In the genomic region with DNA sequence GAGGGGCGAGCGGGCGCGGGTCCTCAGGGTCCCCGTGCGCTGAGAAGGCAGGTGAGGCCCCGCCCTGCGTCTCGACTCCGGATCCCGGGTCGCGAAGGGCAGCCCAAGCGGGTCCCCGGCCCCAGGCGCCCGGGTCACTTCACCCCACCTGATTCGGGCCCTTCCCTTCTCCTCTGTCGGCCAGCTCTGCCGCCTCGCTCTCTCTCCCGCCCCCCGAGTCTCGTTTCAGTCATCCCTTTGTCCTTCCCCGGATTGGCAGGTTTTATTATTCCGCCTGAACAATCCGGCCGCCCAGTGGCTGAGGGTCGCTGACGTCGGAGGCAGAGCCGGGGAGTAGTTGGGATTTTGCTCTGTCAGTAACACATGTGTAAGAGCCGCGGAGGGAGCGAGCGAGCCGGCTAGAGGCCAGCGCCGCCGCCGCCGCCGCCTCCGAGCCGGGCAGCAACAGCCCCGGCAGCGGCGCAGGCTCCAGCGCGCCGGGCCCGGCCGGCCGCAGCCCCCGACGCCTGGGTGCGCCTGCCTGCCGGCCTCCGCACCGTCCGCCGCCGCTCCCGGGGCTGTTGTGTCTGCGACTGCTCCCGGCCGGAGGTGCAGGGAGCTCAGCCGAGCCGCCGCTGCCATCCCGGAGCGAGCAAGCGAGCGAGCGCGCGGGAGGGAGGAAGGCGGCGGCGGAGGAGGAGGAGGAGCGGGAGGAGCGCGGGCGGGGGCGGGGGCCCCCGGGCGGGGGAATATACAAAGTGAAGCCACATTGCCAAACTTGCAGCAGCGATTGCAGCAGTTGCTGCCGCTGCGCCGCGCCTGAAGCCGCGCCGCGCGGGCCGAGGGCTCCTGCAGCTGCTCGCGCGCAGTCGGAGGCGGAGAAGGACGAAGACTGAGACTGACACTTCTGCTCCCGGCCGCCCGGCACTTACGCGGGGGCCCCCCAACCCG, we compare ENCODE assay signal across 8 cellular contexts. TPM values are rescaled to one million over a fixed set of nuclear protein-coding genes. Genes with fewer than 3 reads are reported as not detected.
DNase-seq lines count a peak whose midpoint lies in the region; ATAC-seq and TF ChIP-seq lines count a peak whose summit lies in the region.

A gene with protein sequence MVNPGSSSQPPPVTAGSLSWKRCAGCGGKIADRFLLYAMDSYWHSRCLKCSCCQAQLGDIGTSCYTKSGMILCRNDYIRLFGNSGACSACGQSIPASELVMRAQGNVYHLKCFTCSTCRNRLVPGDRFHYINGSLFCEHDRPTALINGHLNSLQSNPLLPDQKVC (plus strand): TSS at position 760 of the 930 bp plus-strand sequence. CDS start 3,136 bp downstream, outside the sequence.

- H3K9ac ChIP-seq in skeletal muscle tissue (ENCODE audit: low read depth in 1 of 3, low read length in 3 of 3) = peak within 1 kb of the TSS; percentile 90 to 94 (median 93)

- intact Hi-C loops in breast epithelium (cut with DNase I; ENCODE audit: low total_unique reads) = no loop called here

- no peaks in the 10 kb centered on the region for H3K9me3 ChIP-seq in breast epithelium
- no peaks in the 10 kb centered on the region for H3K9me3 ChIP-seq in iPS-18c (ENCODE audit: control insufficient read depth, insufficient read depth, low read length)
- H3K9me3 ChIP-seq in skeletal muscle tissue (ENCODE audit: control insufficient read depth in 3 of 3, low read length in 3 of 3) = no peaks in the 10 kb centered on the region

- H3K4me1 ChIP-seq in breast epithelium = peaks cover 6 to 15% of the 10 kb centered on the region in 2 donors
- peaks cover 10 to 26% (median 25%) of the 10 kb centered on the region in 3 donors for H3K4me1 ChIP-seq in skeletal muscle tissue (ENCODE audit: control insufficient read depth in 3 of 3, insufficient read depth in 3 of 3, low read length in 3 of 3)

- no peak for TF ChIP-seq CTCF in VCaP (conservative IDR thresholded peaks at IDR 0.05)
- peak in 1 of 3 donors; percentile 29 for TF ChIP-seq CTCF in breast epithelium (IDR thresholded peaks at IDR 0.05)

- H3K4me3 ChIP-seq in breast epithelium (peak within 1 kb of the TSS; percentile 85 to 95 (median 90)), iPS-18c (ENCODE audit: insufficient read depth, low read depth, low read length) (peak within 1 kb of the TSS; percentile 70), skeletal muscle tissue (ENCODE audit: low read length in 3 of 3) (peak within 1 kb of the TSS; percentile 82 to 90 (median 84))

- H3K27me3 ChIP-seq in breast epithelium = no peaks in the 10 kb centered on the region
- no peaks in the 10 kb centered on the region for H3K27me3 ChIP-seq in skeletal muscle tissue (ENCODE audit: control insufficient read depth in 3 of 3, insufficient read depth in 3 of 3, low read length in 3 of 3)

- ATAC-seq in GM18909 (IDR thresholded peaks at IDR 0.05; ENCODE audit: poor library complexity, unreplicated experiment) = peak; percentile 81
- ATAC-seq in HG03159 (IDR thresholded peaks at IDR 0.05; ENCODE audit: unreplicated experiment) = peak; percentile 85

- H3K36me3 ChIP-seq in breast epithelium (no peaks in the 10 kb centered on the region), skeletal muscle tissue (ENCODE audit: control insufficient read depth in 3 of 3, insufficient read depth in 3 of 3, low read length in 3 of 3) (no peaks in the 10 kb centered on the region)

- H3K27ac ChIP-seq in VCaP (peak within 1 kb of the TSS; percentile 91), breast epithelium (peak within 1 kb of the TSS; percentile 98 to 100), skeletal muscle tissue (ENCODE audit: low read depth, low read length) (peak within 1 kb of the TSS; percentile 96)

- DNase-seq in AG08395 (ENCODE audit: low spot score) = peak; percentile 96
- DNase-seq in NCI-H2227 (lab: John Stamatoyannopoulos, UW; ENCODE audit: unreplicated experiment) = peak; percentile 97
- DNase-seq in breast epithelium (ENCODE audit: low spot score in 2 of 2) = peak; percentile 95 to 98

- TF ChIP-seq POLR2A in breast epithelium (IDR thresholded peaks at IDR 0.05) = peak; percentile 81

RNA-seq across cellular contexts. Expression of the gene that starts here (rescaled TPM):
- total RNA-seq in breast epithelium (10 to 100 TPM; 34.4 to 67.5 (median 39.3) TPM), skeletal muscle tissue (33.9 TPM)

Comparison
In these comparisons a context has a peak if more than half of its experiments do, and no peak if none do; other contexts are left out.
1. Peak in every context shown above with its lines: DNase-seq, ATAC-seq, H3K4me3 ChIP-seq and H3K27ac ChIP-seq.